ENCODE assay signal across 8 cellular contexts in the genomic region with DNA sequence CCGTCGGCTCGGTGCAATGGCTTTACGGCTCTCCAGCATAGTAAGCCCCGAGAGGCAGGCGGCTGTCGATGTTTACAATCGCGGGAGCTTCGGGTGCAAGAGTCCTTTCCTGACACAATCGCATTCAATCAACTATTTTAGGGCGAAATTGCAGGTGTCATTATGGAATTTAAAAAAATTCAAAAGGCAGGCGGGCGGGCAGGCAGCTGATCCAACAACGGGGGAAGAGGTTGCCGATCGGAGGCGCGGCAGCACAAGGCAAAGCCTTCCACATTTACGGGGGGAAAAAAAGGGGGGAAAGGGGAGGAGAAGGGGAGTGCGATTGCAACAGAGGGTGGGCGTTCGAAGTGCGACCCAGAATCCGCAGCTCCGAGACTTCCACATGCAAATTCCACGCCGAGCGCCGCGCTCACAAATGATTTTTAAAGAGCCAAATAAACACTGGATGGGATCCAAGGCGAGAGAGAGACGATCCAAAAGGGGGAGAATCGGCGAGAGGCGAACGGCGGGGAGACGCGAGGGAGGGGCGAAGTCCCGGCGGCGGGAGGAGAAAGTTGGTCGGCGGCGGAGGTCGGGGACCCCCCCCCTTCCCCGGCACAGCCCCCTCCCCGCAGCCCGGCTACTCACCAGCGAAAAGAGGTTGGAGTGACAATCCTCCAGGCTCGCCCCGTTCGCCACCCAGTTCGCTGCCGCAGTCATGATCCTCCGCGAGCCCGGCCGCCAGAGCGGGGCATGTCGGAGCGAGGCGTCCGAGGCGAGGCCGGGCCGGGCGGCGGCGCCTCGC. TPM values are rescaled to one million over a fixed set of nuclear protein-coding genes. Genes with fewer than 3 reads are reported as not detected.
DNase-seq lines count a peak whose midpoint lies in the region; ATAC-seq lines count a peak whose summit lies in the region.

No MANE protein-coding gene starts in this region.

- intact Hi-C loops in dendritic cell treated with granulocyte-macrophage colony-stimulating factor and Interleukin-4, amounts not matched to agents 40 ng/mL and 50 ng/mL, for 4 days (cut with micrococcal nuclease): loop anchor here (2.0 to 10.0 kb wide), 2 partner anchors 128 to 322 kb away; no protein-coding TSS in a partner anchor

- peaks cover 46% of the 10 kb centered on the region for H3K4me1 Mint-ChIP-seq in dendritic cell treated with granulocyte-macrophage colony-stimulating factor and Interleukin-4, amounts not matched to agents 40 ng/mL and 50 ng/mL, for 4 days (ENCODE audit: low read depth)

- ATAC-seq in HG03064 (IDR thresholded peaks at IDR 0.05; ENCODE audit: low read depth, unreplicated experiment) (peak; percentile 40), left lobe of liver (peak; percentile 64)

- H3K27me3 Mint-ChIP-seq in dendritic cell treated with granulocyte-macrophage colony-stimulating factor and Interleukin-4, amounts not matched to agents 40 ng/mL and 50 ng/mL, for 4 days: no peaks in the 10 kb centered on the region

- no peaks in the 10 kb centered on the region for H3K9me3 Mint-ChIP-seq in dendritic cell treated with granulocyte-macrophage colony-stimulating factor and Interleukin-4, amounts not matched to agents 40 ng/mL and 50 ng/mL, for 4 days

- DNase-seq in NK-92 treated with Interleukin-12 subunit alpha and Interleukin-12 subunit beta, amount 100 ng/mL, for 24 hours (lab: John Stamatoyannopoulos, UW): peak; percentile 46
- DNase-seq in NK-92 (lab: John Stamatoyannopoulos, UW; ENCODE audit: unreplicated experiment) (no peak), NCI-H2227 (lab: John Stamatoyannopoulos, UW; ENCODE audit: unreplicated experiment) (peak; percentile 73), left lobe of liver (ENCODE audit: low spot score) (peak; percentile 74)
- DNase-seq in activated CD4-positive, alpha-beta T cell treated with anti-CD3 and anti-CD28 coated beads, Interleukin-2, amount 50 U/mL, for 1 hour: peak; percentile 64
- DNase-seq in stimulated activated CD4-positive, alpha-beta T cell treated with anti-CD3 and anti-CD28 coated beads, Interleukin-2, amount 100 ng/mL, for 4 hours (ENCODE audit: low read depth): peak; percentile 46

- H3K36me3 Mint-ChIP-seq in dendritic cell treated with granulocyte-macrophage colony-stimulating factor and Interleukin-4, amounts not matched to agents 40 ng/mL and 50 ng/mL, for 4 days (ENCODE audit: low read depth): peaks cover 13% of the 10 kb centered on the region

- peak overlapping the region; percentile 97 for H3K27ac Mint-ChIP-seq in dendritic cell treated with granulocyte-macrophage colony-stimulating factor and Interleukin-4, amounts not matched to agents 40 ng/mL and 50 ng/mL, for 4 days

- H3K4me3 Mint-ChIP-seq in dendritic cell treated with granulocyte-macrophage colony-stimulating factor and Interleukin-4, amounts not matched to agents 40 ng/mL and 50 ng/mL, for 4 days: peak overlapping the region; percentile 95

RNA-seq across cellular contexts. Expression of gene MED13L, which starts 0.9 kb away (rescaled TPM):
- total RNA-seq in left lobe of liver: 41.9 TPM
